ENCODE assay signal across 1 cellular context in genomic region chr17:81519284-81520020, GRCh38.
TF ChIP-seq lines count a peak whose summit lies in the region.

No MANE protein-coding gene starts in this region.

TF ChIP-seq in HepG2, 621 proteins besides CTCF, POLR2A, EP300 and RAD21 (continued from another document):
- TF ChIP-seq AHDC1 (CRISPR knock-in tag; IDR thresholded peaks at IDR 0.05; ENCODE audit: borderline replicate concordance) (no peak), ARHGAP35 (CRISPR knock-in tag; IDR thresholded peaks at IDR 0.05; ENCODE audit: borderline replicate concordance) (no peak; the same call in 1 of the 2 replicates), GATAD2A (CRISPR knock-in tag; IDR thresholded peaks at IDR 0.05) (peak; percentile 54), YY1 (IDR thresholded peaks at IDR 0.05; ENCODE audit: insufficient read depth, insufficient replicate concordance, low read depth, low read length) (peak; percentile 76), ZNF10 (CRISPR knock-in tag; IDR thresholded peaks at IDR 0.05; ENCODE audit: borderline replicate concordance, low read depth) (no peak), TRAFD1 (CRISPR knock-in tag; IDR thresholded peaks at IDR 0.05; ENCODE audit: borderline replicate concordance) (no peak), ZNF549 (CRISPR knock-in tag; IDR thresholded peaks at IDR 0.05) (no peak), RXRA (CRISPR knock-in tag; IDR thresholded peaks at IDR 0.05) (peak; percentile 43; the same call in 1 of the 2 replicates), MLLT10 (CRISPR knock-in tag; IDR thresholded peaks at IDR 0.05) (no peak), RFXAP (CRISPR knock-in tag; IDR thresholded peaks at IDR 0.05; ENCODE audit: borderline replicate concordance) (no peak), ZNF468 (CRISPR knock-in tag; IDR thresholded peaks at IDR 0.05) (no peak; the same call in 1 of the 2 replicates), RARA (CRISPR knock-in tag; IDR thresholded peaks at IDR 0.05) (0 out of 2 replicates have a peak, but pooled peaks have one; percentile 18), PAWR (CRISPR knock-in tag; IDR thresholded peaks at IDR 0.05; ENCODE audit: borderline replicate concordance) (no peak), FLYWCH1 (CRISPR knock-in tag; IDR thresholded peaks at IDR 0.05) (no peak), FOXA1 (IDR thresholded peaks at IDR 0.05) (no peak), FOXA1 (CRISPR knock-in tag; IDR thresholded peaks at IDR 0.05) (no peak), PREB (CRISPR knock-in tag; IDR thresholded peaks at IDR 0.05) (no peak), ZNF101 (CRISPR knock-in tag; IDR thresholded peaks at IDR 0.05; ENCODE audit: borderline replicate concordance, low read depth) (no peak), TARDBP (CRISPR knock-in tag; IDR thresholded peaks at IDR 0.05) (no peak), HNF4G (IDR thresholded peaks at IDR 0.05; ENCODE audit: borderline replicate concordance, low read depth, low read length) (no peak), HNF4G (CRISPR knock-in tag; IDR thresholded peaks at IDR 0.05; ENCODE audit: borderline replicate concordance, low read depth) (no peak; the same call in 1 of the 2 replicates), IKZF4 (CRISPR knock-in tag; IDR thresholded peaks at IDR 0.05; ENCODE audit: borderline replicate concordance, low read depth, not compliant biosample characterization) (no peak), FOXK1 (CRISPR knock-in tag; IDR thresholded peaks at IDR 0.05; ENCODE audit: borderline replicate concordance, low read depth) (no peak), ZNF790 (CRISPR knock-in tag; IDR thresholded peaks at IDR 0.05; ENCODE audit: borderline replicate concordance) (no peak; the same call in 1 of the 2 replicates), YEATS2 (CRISPR knock-in tag; IDR thresholded peaks at IDR 0.05; ENCODE audit: borderline replicate concordance) (no peak), ZNF780A (CRISPR knock-in tag; IDR thresholded peaks at IDR 0.05) (no peak; the same call in 1 of the 2 replicates), HOXA7 (CRISPR knock-in tag; IDR thresholded peaks at IDR 0.05) (no peak), TEAD2 (CRISPR knock-in tag; IDR thresholded peaks at IDR 0.05) (no peak), HMG20B (CRISPR knock-in tag; conservative IDR thresholded peaks at IDR 0.05) (no peak), MAF1 (CRISPR knock-in tag; IDR thresholded peaks at IDR 0.05; ENCODE audit: borderline replicate concordance) (no peak), SALL2 (CRISPR knock-in tag; IDR thresholded peaks at IDR 0.05) (no peak), ATF1 (CRISPR knock-in tag; IDR thresholded peaks at IDR 0.05) (no peak), SRY (CRISPR knock-in tag; IDR thresholded peaks at IDR 0.05) (no peak), NFKB2 (CRISPR knock-in tag; IDR thresholded peaks at IDR 0.05; ENCODE audit: borderline replicate concordance) (no peak; the same call in 1 of the 2 replicates), HNRNPH1 (optimal IDR thresholded peaks at IDR 0.05; ENCODE audit: low read depth, low read length) (no peak), GFI1 (CRISPR knock-in tag; IDR thresholded peaks at IDR 0.05; ENCODE audit: borderline replicate concordance) (no peak), DPF2 (CRISPR knock-in tag; IDR thresholded peaks at IDR 0.05; ENCODE audit: borderline replicate concordance, low read depth) (no peak), CHD2 (IDR thresholded peaks at IDR 0.05; ENCODE audit: low read depth, low read length) (peak; percentile 90), CENPX (CRISPR knock-in tag; IDR thresholded peaks at IDR 0.05) (no peak), ZNF335 (CRISPR knock-in tag; IDR thresholded peaks at IDR 0.05) (no peak), ZNF850 (CRISPR knock-in tag; conservative IDR thresholded peaks at IDR 0.05) (no peak), FOXK2 (IDR thresholded peaks at IDR 0.05) (no peak), SMC3 (IDR thresholded peaks at IDR 0.05; ENCODE audit: low read length) (no peak), ARNT2 (CRISPR knock-in tag; IDR thresholded peaks at IDR 0.05; ENCODE audit: low read depth) (no peak; the same call in 1 of the 2 replicates), ERF (CRISPR knock-in tag; IDR thresholded peaks at IDR 0.05) (no peak; the same call in 1 of the 2 replicates)
